In the genomic region with DNA sequence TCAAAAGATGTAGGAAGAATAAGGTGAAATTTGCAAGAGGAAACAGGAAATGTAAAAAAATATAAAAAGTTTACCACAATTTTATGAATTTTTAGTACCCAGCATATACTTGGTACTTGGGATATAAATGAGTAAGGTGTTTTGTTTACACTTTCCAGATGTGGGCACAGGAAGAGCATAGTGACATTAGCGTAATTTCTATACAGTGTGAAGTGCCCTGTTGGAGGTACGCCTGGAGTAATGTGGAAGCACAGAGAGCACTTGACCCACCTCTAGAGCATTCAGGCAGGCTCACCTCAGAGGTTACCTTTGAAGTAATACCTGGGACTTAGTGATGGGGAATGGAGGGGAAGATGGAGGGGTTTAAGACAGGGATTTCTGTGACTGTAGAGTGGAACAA, we compare ENCODE assay signal across 21 cellular contexts.
DNase-seq lines count a peak whose midpoint lies in the region; ATAC-seq and TF ChIP-seq lines count a peak whose summit lies in the region.
"Had no signal": no experiment of that assay in that cellular context is flagged by ENCODE, and none has a peak within 500 bp of the region (broad histone marks: within the 10 kb centered on the region; RNA-seq: fewer than 3 reads in every experiment).

No MANE protein-coding gene starts in this region.

- 97% methylated on average over 2 of the region's 2 CpGs for WGBS in mesenchymal stem cell

- no peak overlapping the region for H3K23ac ChIP-seq in mesenchymal stem cell (ENCODE audit: low read length in 2 of 2)

- H3K27me3 ChIP-seq in CD4-positive, CD25-positive, alpha-beta regulatory T cell (ENCODE audit: control insufficient read depth, insufficient read depth, low read length), result no peaks in the 10 kb centered on the region
- no peaks in the 10 kb centered on the region for H3K27me3 ChIP-seq in mesenchymal stem cell (ENCODE audit: control insufficient read depth in 1 of 2, insufficient read depth in 1 of 2, low read length in 2 of 2)
- H3K27me3 ChIP-seq: SJCRH30 had no signal

- H3K36me3 Mint-ChIP-seq in CD4-positive, CD25-positive, alpha-beta regulatory T cell, result peaks cover 4% of the 10 kb centered on the region
- peaks cover 2% of the 10 kb centered on the region for H3K36me3 Mint-ChIP-seq in activated naive CD8-positive, alpha-beta T cell treated with anti-CD3 and anti-CD28 coated beads, Interleukin-2, amount 50 U/mL, for 24 hours (ENCODE audit: low read depth)

- H2BK12ac ChIP-seq in mesenchymal stem cell (ENCODE audit: low read length in 2 of 2), result peak overlapping the region in 1 of 2 experiments; percentile 6

- H3K9me3 Mint-ChIP-seq in CD4-positive, CD25-positive, alpha-beta regulatory T cell, result peaks cover 0 to 1% (median 0%) of the 10 kb centered on the region in 7 donors
- no peaks in the 10 kb centered on the region for H3K9me3 Mint-ChIP-seq in activated naive CD8-positive, alpha-beta T cell treated with anti-CD3 and anti-CD28 coated beads, Interleukin-2, amount 50 U/mL, for 24 hours

- no peak for ATAC-seq in CD4-positive, CD25-positive, alpha-beta regulatory T cell (ENCODE audit: low read depth in 2 of 2)
- peak; percentile 81 for ATAC-seq in activated naive CD8-positive, alpha-beta T cell treated with anti-CD3 and anti-CD28 coated beads, Interleukin-2, amount 50 U/mL, for 24 hours
- ATAC-seq: mucosa of descending colon, sciatic nerve had no signal

- no peak overlapping the region for H2BK5ac ChIP-seq in mesenchymal stem cell (ENCODE audit: low read depth, low read length, poor library complexity, severe bottlenecking)

- H4K91ac ChIP-seq in mesenchymal stem cell (ENCODE audit: low read length), result no peak overlapping the region

- H3K79me1 ChIP-seq in mesenchymal stem cell (replicated peaks; ENCODE audit: low read length, poor library complexity, severe bottlenecking), result peaks cover 2% of the 10 kb centered on the region

- H3K9me3 ChIP-seq in CD4-positive, CD25-positive, alpha-beta regulatory T cell (ENCODE audit: control insufficient read depth in 2 of 2, low read length in 2 of 2), result no peaks in the 10 kb centered on the region
- H3K9me3 ChIP-seq in mesenchymal stem cell (ENCODE audit: control insufficient read depth, low read length), result no peaks in the 10 kb centered on the region
- H3K9me3 ChIP-seq: mucosa of descending colon, SJCRH30, thoracic aorta had no signal

- H4K8ac ChIP-seq in mesenchymal stem cell (ENCODE audit: low read length), result no peak overlapping the region

- H3K4me3 ChIP-seq in CD4-positive, CD25-positive, alpha-beta regulatory T cell (ENCODE audit: low read depth, low read length), result no peak overlapping the region
- H3K4me3 ChIP-seq in mesenchymal stem cell (ENCODE audit: insufficient read depth in 1 of 2, low read depth in 1 of 2, low read length in 2 of 2), result no peak overlapping the region
- H3K4me3 ChIP-seq: mucosa of descending colon, SJCRH30, thoracic aorta had no signal

- peak overlapping the region in 1 of 2 experiments; percentile 54 for H3K18ac ChIP-seq in mesenchymal stem cell (ENCODE audit: low read depth in 1 of 2, low read length in 2 of 2)

- H3K27ac ChIP-seq in CD4-positive, CD25-positive, alpha-beta regulatory T cell (ENCODE audit: insufficient read depth, low read length, poor library complexity, severe bottlenecking), result no peak overlapping the region
- no peak overlapping the region for H3K27ac ChIP-seq in mesenchymal stem cell (ENCODE audit: low read length, poor library complexity, severe bottlenecking)
- H3K27ac ChIP-seq: HL-60, SJCRH30 had no signal

- CTCF ChIA-PET in GM10248 (lab: Yijun Ruan, JAX), result interaction anchor here (1.0 kb wide), 1 partner anchor 9 kb away, joined by 3 read pairs; no protein-coding TSS in a partner anchor

- peak overlapping the region; percentile 10 for H2AK5ac ChIP-seq in mesenchymal stem cell (ENCODE audit: low read length, severe bottlenecking)

- no peak overlapping the region for H2BK120ac ChIP-seq in mesenchymal stem cell (ENCODE audit: low read depth, low read length)

- H3K4me2 ChIP-seq in mesenchymal stem cell (ENCODE audit: low read length, poor library complexity, severe bottlenecking), result no peak overlapping the region

- H3K9ac ChIP-seq in mesenchymal stem cell (ENCODE audit: low read length), result no peak overlapping the region

- H3K4ac ChIP-seq in mesenchymal stem cell (ENCODE audit: low read depth in 1 of 2, low read length in 2 of 2), result peak overlapping the region; percentile 31 to 69

- peak overlapping the region in 2 of 3 donors; percentile 69 to 81 for H3K27ac Mint-ChIP-seq in CD4-positive, CD25-positive, alpha-beta regulatory T cell
- H3K27ac Mint-ChIP-seq in activated naive CD8-positive, alpha-beta T cell treated with anti-CD3 and anti-CD28 coated beads, Interleukin-2, amount 50 U/mL, for 24 hours, result peak overlapping the region; percentile 16

- no peaks in the 10 kb centered on the region for H3K36me3 ChIP-seq in CD4-positive, CD25-positive, alpha-beta regulatory T cell (ENCODE audit: control insufficient read depth, insufficient read depth, low read length)
- H3K36me3 ChIP-seq in mesenchymal stem cell (ENCODE audit: control insufficient read depth in 1 of 2, insufficient read depth in 2 of 2, low read depth in 1 of 2, low read length in 2 of 2), result peaks cover 0 to 4% of the 10 kb centered on the region in 2 experiments
- H3K36me3 ChIP-seq: SJCRH30, thoracic aorta had no signal

- H3K4me1 Mint-ChIP-seq in CD4-positive, CD25-positive, alpha-beta regulatory T cell, result peaks cover 7 to 29% (median 23%) of the 10 kb centered on the region in 4 donors
- H3K4me1 Mint-ChIP-seq in activated naive CD8-positive, alpha-beta T cell treated with anti-CD3 and anti-CD28 coated beads, Interleukin-2, amount 50 U/mL, for 24 hours, result peaks cover 31% of the 10 kb centered on the region

- H2BK15ac ChIP-seq in mesenchymal stem cell (ENCODE audit: low read depth, poor library complexity, severe bottlenecking), result no peak overlapping the region

- H2AFZ ChIP-seq in mesenchymal stem cell (ENCODE audit: low read depth, low read length), result no peak overlapping the region

- no peaks in the 10 kb centered on the region for H3K4me1 ChIP-seq in CD4-positive, CD25-positive, alpha-beta regulatory T cell (ENCODE audit: control insufficient read depth, insufficient read depth, low read length, poor library complexity, severe bottlenecking)
- H3K4me1 ChIP-seq in mesenchymal stem cell (ENCODE audit: control insufficient read depth, insufficient read depth, low read depth, low read length), result peaks cover 3% of the 10 kb centered on the region
- H3K4me1 ChIP-seq: SJCRH30 had no signal

- H3K14ac ChIP-seq in mesenchymal stem cell (ENCODE audit: low read length in 2 of 2), result no peak overlapping the region

- no peaks in the 10 kb centered on the region for H3K27me3 Mint-ChIP-seq in CD4-positive, CD25-positive, alpha-beta regulatory T cell
- no peaks in the 10 kb centered on the region for H3K27me3 Mint-ChIP-seq in activated naive CD8-positive, alpha-beta T cell treated with anti-CD3 and anti-CD28 coated beads, Interleukin-2, amount 50 U/mL, for 24 hours

- TF ChIP-seq CTCF in GM10248 (IDR thresholded peaks at IDR 0.05; ENCODE audit: control extremely low read depth, extremely low read depth, low read depth, missing control alignments), result no peak

- no peak for DNase-seq in CD4-positive, CD25-positive, alpha-beta regulatory T cell
- DNase-seq in DMS53 (lab: John Stamatoyannopoulos, UW) (peak; percentile 74), mesenchymal stem cell (no peak), OCI-M2 (lab: John Stamatoyannopoulos, UW; ENCODE audit: unreplicated experiment) (no peak), GOT3 (lab: John Stamatoyannopoulos, UW) (no peak), NCI-H748 (lab: John Stamatoyannopoulos, UW; ENCODE audit: unreplicated experiment) (no peak), GM10248 (ENCODE audit: extremely low spot score) (no peak)
- no peak for DNase-seq in activated naive CD8-positive, alpha-beta T cell treated with anti-CD3 and anti-CD28 coated beads, Interleukin-2, amount 50 U/mL, for 24 hours
- DNase-seq: activated CD4-positive, alpha-beta T cell treated with anti-CD3 and anti-CD28 coated beads for 48 hours; caudate nucleus; effector CD8-positive, alpha-beta T cell; hypothalamus; mucosa of descending colon; NCI-H2081 treated with DMSO at 0.1 percent for 48 hours; NCI-H526 treated with DMSO at 0.1 percent for 48 hours; OCI-M1; SJCRH30; T1000 had no signal

- POLR2A ChIA-PET in GM10248 (lab: Yijun Ruan, JAX), result no interaction called here

- H3K4me3 Mint-ChIP-seq in CD4-positive, CD25-positive, alpha-beta regulatory T cell, result no peak overlapping the region
- H3K4me3 Mint-ChIP-seq in activated naive CD8-positive, alpha-beta T cell treated with anti-CD3 and anti-CD28 coated beads, Interleukin-2, amount 50 U/mL, for 24 hours, result no peak overlapping the region
